Comparison of ENCODE assay signal across 8 cellular contexts in the genomic region with DNA sequence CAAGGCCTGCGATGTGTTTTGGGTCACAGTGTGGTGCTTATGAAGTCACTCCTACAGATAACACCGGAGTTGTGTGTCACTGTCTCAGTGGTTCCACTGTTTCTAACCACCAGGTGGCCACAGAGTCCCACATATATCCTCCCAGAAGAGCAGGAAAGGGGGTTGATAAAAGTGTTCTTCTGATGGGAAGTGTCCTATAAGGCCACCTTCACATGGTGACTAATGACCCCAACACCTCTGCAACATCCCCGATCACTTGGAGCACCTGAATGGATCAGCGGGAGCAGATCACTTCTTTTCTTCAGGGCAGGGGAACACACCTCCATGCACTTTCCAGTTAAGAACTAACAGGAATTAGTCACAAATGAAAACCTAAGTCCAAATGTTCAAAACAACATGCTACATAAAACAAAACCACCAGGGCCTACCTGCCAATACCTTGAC.
DNase-seq lines count a peak whose midpoint lies in the region; TF ChIP-seq lines count a peak whose summit lies in the region.
"Not testable (repeated sequence)": the region's sequence is repeated elsewhere in the genome, so short reads cannot be mapped to it uniquely, and the experiment has no call there.

No MANE protein-coding gene starts in this region.

- not testable (repeated sequence) for H3K9ac ChIP-seq in OCI-LY1 (ENCODE audit: low read length)

- TF ChIP-seq CTCF in OCI-LY1 (IDR thresholded peaks at IDR 0.05; ENCODE audit: low read length), result peak; percentile 68
- peak; percentile 66 for TF ChIP-seq CTCF in cardiac fibroblast (IDR thresholded peaks at IDR 0.05; ENCODE audit: low read depth, low read length)
- TF ChIP-seq CTCF in hepatocyte (IDR thresholded peaks at IDR 0.05; ENCODE audit: poor library complexity), result peak; percentile 87
- peak; percentile 76 for TF ChIP-seq CTCF in progenitor cell of endocrine pancreas (IDR thresholded peaks at IDR 0.05; ENCODE audit: unreplicated experiment)
- TF ChIP-seq CTCF in thyroid gland (IDR thresholded peaks at IDR 0.05), result peak in 5 of 6 experiments; percentile 49 to 91 (median 78)

- H3K27me3 Mint-ChIP-seq in progenitor cell of endocrine pancreas, result peaks cover 17% of the 10 kb centered on the region

- not testable (repeated sequence) for H3K36me3 Mint-ChIP-seq in progenitor cell of endocrine pancreas (ENCODE audit: insufficient read depth)

- H3K4me3 Mint-ChIP-seq in progenitor cell of endocrine pancreas (ENCODE audit: low read depth), result not testable (repeated sequence)

- H3K79me2 ChIP-seq in OCI-LY1 (ENCODE audit: insufficient read depth, low read length); hepatocyte: not testable (repeated sequence)

- H3K27ac Mint-ChIP-seq in progenitor cell of endocrine pancreas, result not testable (repeated sequence)

- H3K4me1 ChIP-seq in OCI-LY1 (ENCODE audit: insufficient read depth, low read length, severe bottlenecking), result peaks cover 16% of the 10 kb centered on the region
- H3K4me1 ChIP-seq in hepatocyte (ENCODE audit: insufficient read depth); thyroid gland: not testable (repeated sequence)

- 20% methylated on average over 4 of the region's 4 CpGs for WGBS in hepatocyte (ENCODE audit: low lambda C conversion rate, missing lambda C conversion rate)
- 14 to 16% methylated on average over 4 of the region's 4 CpGs for WGBS in thyroid gland, 2 donors

- TF ChIP-seq POLR2A in thyroid gland (IDR thresholded peaks at IDR 0.05), result not testable (repeated sequence)

- H3K27ac ChIP-seq in OCI-LY1 (ENCODE audit: low read depth, low read length, poor library complexity, severe bottlenecking); hepatocyte; thyroid gland: not testable (repeated sequence)

- H3K9me3 Mint-ChIP-seq in progenitor cell of endocrine pancreas (ENCODE audit: low read depth), result not testable (repeated sequence)

- not testable (repeated sequence) for H3K9me3 ChIP-seq in OCI-LY1 (ENCODE audit: low read length); hepatocyte (ENCODE audit: low read depth); thyroid gland

- H3K9me2 ChIP-seq in OCI-LY1 (ENCODE audit: low read depth, low read length); hepatocyte (replicated peaks; ENCODE audit: insufficient read depth): not testable (repeated sequence)

- H4K20me1 ChIP-seq in OCI-LY1 (ENCODE audit: insufficient read depth, low read length); hepatocyte (ENCODE audit: insufficient read depth, poor library complexity, severe bottlenecking): not testable (repeated sequence)

- intact Hi-C loops in thyroid gland (cut with DNase I), result not testable (repeated sequence)

- DNase-seq in ELR (ENCODE audit: low read depth) (peak; percentile 77), KBM-7 (peak; percentile 83), cardiac fibroblast (ENCODE audit: low read depth in 2 of 2) (peak; percentile 72 to 83), hepatocyte (ENCODE audit: low spot score) (peak; percentile 79), progenitor cell of endocrine pancreas (ENCODE audit: low spot score, unreplicated experiment) (peak; percentile 35), thyroid gland (peak; percentile 63 to 65)
- peak; percentile 66 to 76 for DNase-seq in activated CD4-positive, alpha-beta T cell treated with anti-CD3 and anti-CD28 coated beads, Interleukin-2, amount 50 U/mL, for 48 hours

- in situ Hi-C loops in KBM-7 (cut with MboI; ENCODE audit: low pct_unique_long_range_greater_than_20kb, low sequenced_read_pairs), result not testable (repeated sequence)

- H3K27me3 ChIP-seq in OCI-LY1 (ENCODE audit: insufficient read depth, low read length); hepatocyte; thyroid gland: not testable (repeated sequence)

- not testable (repeated sequence) for H3K36me3 ChIP-seq in OCI-LY1 (ENCODE audit: insufficient read depth, low read length); hepatocyte (replicated peaks; ENCODE audit: insufficient read depth, low read depth); thyroid gland

- H3K4me2 ChIP-seq in OCI-LY1 (ENCODE audit: low read length); hepatocyte: not testable (repeated sequence)

- H2AFZ ChIP-seq in OCI-LY1 (ENCODE audit: low read length); hepatocyte: not testable (repeated sequence)

- H3K4me1 Mint-ChIP-seq in progenitor cell of endocrine pancreas (ENCODE audit: low read depth), result not testable (repeated sequence)

- H3F3A ChIP-seq in OCI-LY1 (ENCODE audit: insufficient read depth, low read length), result not testable (repeated sequence)

- not testable (repeated sequence) for H3K4me3 ChIP-seq in OCI-LY1 (ENCODE audit: low read depth, low read length, poor library complexity, severe bottlenecking); cardiac fibroblast (replicated peaks in 1 of 2; ENCODE audit: low read depth in 2 of 2, low read length in 2 of 2); hepatocyte; thyroid gland (replicated peaks in 1 of 3)
